Comparison of ENCODE assay signal across 10 cellular contexts in genomic region chr6:111683749-111684267, GRCh38.
DNase-seq lines count a peak whose midpoint lies in the region; ATAC-seq and TF ChIP-seq lines count a peak whose summit lies in the region.
"Had no signal": no experiment of that assay in that cellular context is flagged by ENCODE, and none has a peak within 500 bp of the region (broad histone marks: within the 10 kb centered on the region; RNA-seq: fewer than 3 reads in every experiment).

No MANE protein-coding gene starts in this region.

- H3K36me3 Mint-ChIP-seq in activated CD8-positive, alpha-beta memory T cell treated with anti-CD3 and anti-CD28 coated beads, Interleukin-2, amount 10 ng/mL, durations not matched to agents 7 days and 5 days: peaks cover 60% of the 10 kb centered on the region

- no peak for ATAC-seq in activated CD8-positive, alpha-beta memory T cell treated with anti-CD3 and anti-CD28 coated beads, Interleukin-2, amount 10 ng/mL, durations not matched to agents 7 days and 5 days

- H3K27ac Mint-ChIP-seq in activated CD8-positive, alpha-beta memory T cell treated with anti-CD3 and anti-CD28 coated beads, Interleukin-2, amount 10 ng/mL, durations not matched to agents 7 days and 5 days: peak overlapping the region; percentile 22

- CTCF ChIA-PET in activated CD8-positive, alpha-beta memory T cell treated with anti-CD3 and anti-CD28 coated beads, Interleukin-2, amount 10 ng/mL, durations not matched to agents 7 days and 5 days (lab: Charles Lee): no interaction called here

- DNase-seq in activated CD8-positive, alpha-beta memory T cell treated with anti-CD3 and anti-CD28 coated beads, Interleukin-2, amount 10 ng/mL, durations not matched to agents 7 days and 5 days: no peak
- DNase-seq in activated CD8-positive, alpha-beta memory T cell treated with anti-CD3 and anti-CD28 coated beads, Interleukin-2, amount 50 U/mL, for 48 hours: no peak
- DNase-seq in lung microvascular endothelial cell (ENCODE audit: low read depth in 2 of 2) (peak; percentile 91 to 96), tibial artery (peak in 1 of 2 donors; percentile 68), GM19238 (ENCODE audit: insufficient read length, low spot score) (no peak), NCI-H187 treated with DMSO at 0.1 percent for 48 hours (lab: John Stamatoyannopoulos, UW) (no peak)
- DNase-seq in stimulated activated CD4-positive, alpha-beta T cell treated with anti-CD3 and anti-CD28 coated beads, Interleukin-2, amount 100 ng/mL, for 24 hours: no peak
- DNase-seq: activated CD4-positive, alpha-beta T cell treated with anti-CD3 and anti-CD28 coated beads for 48 hours; AML-193 had no signal

- no peaks in the 10 kb centered on the region for H3K27me3 Mint-ChIP-seq in activated CD8-positive, alpha-beta memory T cell treated with anti-CD3 and anti-CD28 coated beads, Interleukin-2, amount 10 ng/mL, durations not matched to agents 7 days and 5 days

- no peaks in the 10 kb centered on the region for H3K27me3 ChIP-seq in tibial artery

- H3K9me3 Mint-ChIP-seq in activated CD8-positive, alpha-beta memory T cell treated with anti-CD3 and anti-CD28 coated beads, Interleukin-2, amount 10 ng/mL, durations not matched to agents 7 days and 5 days (ENCODE audit: low read depth): no peaks in the 10 kb centered on the region

- no peak overlapping the region for H3K4me3 ChIP-seq in tibial artery

- TF ChIP-seq CTCF in tibial artery (IDR thresholded peaks at IDR 0.05): no peak

- H3K9me3 ChIP-seq in tibial artery: no peaks in the 10 kb centered on the region

- no peak overlapping the region for H3K4me3 Mint-ChIP-seq in activated CD8-positive, alpha-beta memory T cell treated with anti-CD3 and anti-CD28 coated beads, Interleukin-2, amount 10 ng/mL, durations not matched to agents 7 days and 5 days

- intact Hi-C loops in tibial artery (cut with DNase I; ENCODE audit: low total_unique reads): no loop called here

- peak overlapping the region; percentile 76 for H3K27ac ChIP-seq in cingulate gyrus (ENCODE audit: low read depth, low read length)
- H3K27ac ChIP-seq in tibial artery: peak overlapping the region; percentile 50 to 66

- H3K4me1 ChIP-seq in tibial artery: peaks cover 0 to 41% (median 20%) of the 10 kb centered on the region in 4 donors

- peaks cover 14% of the 10 kb centered on the region for H3K4me1 Mint-ChIP-seq in activated CD8-positive, alpha-beta memory T cell treated with anti-CD3 and anti-CD28 coated beads, Interleukin-2, amount 10 ng/mL, durations not matched to agents 7 days and 5 days

- no peaks in the 10 kb centered on the region for H3K36me3 ChIP-seq in tibial artery

Comparison
In these comparisons a context has a peak if more than half of its experiments do, and no peak if none do; other contexts are left out.
1. DNase-seq: peak in lung microvascular endothelial cell (2 of 2); none in activated CD8-positive, alpha-beta memory T cell treated with anti-CD3 and anti-CD28 coated beads, Interleukin-2, amount 10 ng/mL, durations not matched to agents 7 days and 5 days (single experiment), activated CD8-positive, alpha-beta memory T cell treated with anti-CD3 and anti-CD28 coated beads, Interleukin-2, amount 50 U/mL, for 48 hours (single experiment), stimulated activated CD4-positive, alpha-beta T cell treated with anti-CD3 and anti-CD28 coated beads, Interleukin-2, amount 100 ng/mL, for 24 hours (0 of 2), GM19238 (single experiment) and NCI-H187 treated with DMSO at 0.1 percent for 48 hours (single experiment).